ENCODE assay signal across 8 cellular contexts in genomic region chr19:18433039-18433691, GRCh38. TPM values are rescaled to one million over a fixed set of nuclear protein-coding genes. Genes with fewer than 3 reads are reported as not detected.
DNase-seq lines count a peak whose midpoint lies in the region; ATAC-seq and TF ChIP-seq lines count a peak whose summit lies in the region.
"Had no signal": no experiment of that assay in that cellular context is flagged by ENCODE, and none has a peak within 500 bp of the region (broad histone marks: within the 10 kb centered on the region; RNA-seq: fewer than 3 reads in every experiment).

No MANE protein-coding gene starts in this region.

- H3K27me3 Mint-ChIP-seq in glutamatergic neuron (ENCODE audit: unreplicated experiment), result peaks cover 10% of the 10 kb centered on the region

- peak; percentile 68 for DNase-seq in RPMI8226
- peak; percentile 65 for DNase-seq in glutamatergic neuron
- no peak for DNase-seq in NCI-H1694 (lab: John Stamatoyannopoulos, UW)
- DNase-seq in NK-92 treated with Interleukin-12 subunit alpha and Interleukin-12 subunit beta, amount 100 ng/mL, for 24 hours (lab: John Stamatoyannopoulos, UW), result no peak

- no peak for TF ChIP-seq CTCF in glutamatergic neuron (IDR thresholded peaks at IDR 0.05; ENCODE audit: partially characterized antibody, unreplicated experiment)

- no peak overlapping the region for H3K4me3 Mint-ChIP-seq in glutamatergic neuron (ENCODE audit: unreplicated experiment)
- H3K4me3 Mint-ChIP-seq: T-helper 1 cell treated with Interleukin-12 subunit alpha and Interleukin-12 subunit beta and Interleukin-4 antibody, amounts not matched to agents 30 μg/mL and 1 μg/mL, for 36 hours had no signal

- peak overlapping the region in 10 of 21 experiments; percentile 32 to 80 (median 58) for H3K27ac ChIP-seq in skin epidermis

- peak; percentile 64 for TF ChIP-seq POLR2A in GM18505 (IDR thresholded peaks at IDR 0.05; ENCODE audit: borderline replicate concordance, extremely low read depth, insufficient read depth, insufficient read length)

- H3K9me3 Mint-ChIP-seq in glutamatergic neuron (ENCODE audit: unreplicated experiment), result peaks cover 8% of the 10 kb centered on the region
- H3K9me3 Mint-ChIP-seq: T-helper 1 cell treated with Interleukin-12 subunit alpha and Interleukin-12 subunit beta and Interleukin-4 antibody, amounts not matched to agents 30 μg/mL and 1 μg/mL, for 36 hours had no signal

- H3K36me3 Mint-ChIP-seq in glutamatergic neuron (ENCODE audit: unreplicated experiment), result no peaks in the 10 kb centered on the region

- H3K27ac Mint-ChIP-seq in glutamatergic neuron (ENCODE audit: unreplicated experiment), result no peak overlapping the region
- H3K27ac Mint-ChIP-seq: T-helper 1 cell treated with Interleukin-12 subunit alpha and Interleukin-12 subunit beta and Interleukin-4 antibody, amounts not matched to agents 30 μg/mL and 1 μg/mL, for 36 hours had no signal

- H3K4me3 ChIP-seq in skin epidermis, result peak overlapping the region; percentile 14 to 45 (median 35)

- H3K4me1 Mint-ChIP-seq in glutamatergic neuron (ENCODE audit: low read depth, unreplicated experiment), result peaks cover 6% of the 10 kb centered on the region

- no peak for ATAC-seq in GM18505 (IDR thresholded peaks at IDR 0.05; ENCODE audit: unreplicated experiment)
- no peak for ATAC-seq in HG02678 (IDR thresholded peaks at IDR 0.05; ENCODE audit: unreplicated experiment)

RNA-seq across cellular contexts. Expression of gene ISYNA1, which starts 4.8 kb away (rescaled TPM):
- total RNA-seq in glutamatergic neuron (ENCODE audit: unreplicated experiment), result 111 TPM

RNA-seq across cellular contexts. Expression of gene SSBP4, which starts 14.0 kb away (rescaled TPM):
- total RNA-seq in glutamatergic neuron (ENCODE audit: unreplicated experiment), result 177 TPM

RNA-seq across cellular contexts. Expression of gene LRRC25, which starts 35.7 kb away (rescaled TPM):
- not detected for total RNA-seq in glutamatergic neuron (ENCODE audit: unreplicated experiment)

RNA-seq across cellular contexts. Expression of gene GDF15, which starts 47.2 kb away (rescaled TPM):
- 8.9 TPM for total RNA-seq in glutamatergic neuron (ENCODE audit: unreplicated experiment)

Comparison
In these comparisons a context has a peak if more than half of its experiments do, and no peak if none do; other contexts are left out.
1. DNase-seq: peak in RPMI8226 (single experiment) and glutamatergic neuron (single experiment); none in NCI-H1694 (single experiment) and NK-92 treated with Interleukin-12 subunit alpha and Interleukin-12 subunit beta, amount 100 ng/mL, for 24 hours (single experiment).